13 cellular contexts compared by ENCODE assay signal in the genomic region with DNA sequence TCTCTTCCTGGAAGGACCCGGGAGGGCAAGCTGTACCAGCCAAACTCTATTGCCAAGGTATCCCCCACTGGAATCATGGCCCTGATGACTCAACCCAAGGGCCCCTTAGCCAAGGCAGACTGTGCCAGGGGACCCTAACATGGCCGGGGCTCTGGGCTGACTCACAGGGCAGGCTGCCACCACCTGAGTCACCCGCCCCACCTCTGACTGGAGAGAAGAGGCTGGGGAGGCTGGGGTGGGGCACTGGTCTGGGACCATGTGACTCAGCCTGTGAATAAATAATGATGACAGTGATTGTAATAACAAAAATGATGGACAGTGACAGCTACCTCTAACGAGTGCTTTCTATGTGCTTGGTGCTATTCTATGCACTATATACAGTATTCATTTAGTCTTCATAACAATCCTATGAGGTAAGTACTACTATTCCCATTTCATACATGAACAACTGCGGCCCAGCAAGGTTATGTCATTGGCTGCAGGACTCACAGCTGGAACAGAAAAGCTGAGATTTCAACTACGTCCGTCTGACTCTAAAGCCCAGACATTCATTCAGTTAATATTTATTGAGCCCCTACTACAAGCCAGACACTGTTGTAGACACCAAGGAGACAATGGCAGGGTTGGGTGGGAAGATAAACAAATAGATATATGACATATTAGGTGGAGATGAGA.
DNase-seq lines count a peak whose midpoint lies in the region; ATAC-seq, FAIRE-seq and TF ChIP-seq lines count a peak whose summit lies in the region.
"Had no signal": no experiment of that assay in that cellular context is flagged by ENCODE, and none has a peak within 500 bp of the region (broad histone marks: within the 10 kb centered on the region; RNA-seq: fewer than 3 reads in every experiment).

No MANE protein-coding gene starts in this region.

- H3K36me3 ChIP-seq in K562 (ENCODE audit: control insufficient read depth, insufficient read depth, low read length) (no peaks in the 10 kb centered on the region), keratinocyte (ENCODE audit: control insufficient read depth in 2 of 2, extremely low read depth in 1 of 2, insufficient read depth in 2 of 2, low read length in 2 of 2) (no peaks in the 10 kb centered on the region)

- no peaks in the 10 kb centered on the region for H3K9me1 ChIP-seq in K562 (ENCODE audit: control insufficient read depth, insufficient read depth, low read length)
- H3K9me1 ChIP-seq in keratinocyte (ENCODE audit: control insufficient read depth, extremely low read depth, insufficient read depth, low read length), result no peaks in the 10 kb centered on the region

- in situ Hi-C loops in K562 (cut with MboI), result no loop called here

- dilution Hi-C loops in keratinocyte (cut with MboI; ENCODE audit: extremely low pct_ligation_motif_present, low sequenced_read_pairs), result no loop called here

- no peaks in the 10 kb centered on the region; a peak in 1 of 5 replicates for H3K4me1 ChIP-seq in K562 (replicated peaks in 1 of 2; ENCODE audit: control insufficient read depth in 2 of 2, insufficient read depth in 2 of 2, low read length in 2 of 2)
- H3K4me1 ChIP-seq in keratinocyte (ENCODE audit: control insufficient read depth, extremely low read depth, insufficient read depth, low read length), result peaks cover 33% of the 10 kb centered on the region

- H3K9me3 ChIP-seq in K562 (replicated peaks; ENCODE audit: control insufficient read depth, insufficient read depth, low read depth, low read length), result no peaks in the 10 kb centered on the region
- H3K9me3 ChIP-seq in keratinocyte (ENCODE audit: control insufficient read depth, low read depth, low read length), result no peaks in the 10 kb centered on the region

- H3K79me2 ChIP-seq in K562 (ENCODE audit: control insufficient read depth, insufficient read depth, low read length) (no peaks in the 10 kb centered on the region), keratinocyte (ENCODE audit: control insufficient read depth, insufficient read depth, low read length) (no peaks in the 10 kb centered on the region)

- H3K4me2 ChIP-seq in K562 (ENCODE audit: insufficient read depth, low read length), result no peak overlapping the region
- peak overlapping the region; percentile 45 for H3K4me2 ChIP-seq in keratinocyte (ENCODE audit: control insufficient read depth, extremely low read depth, insufficient read depth, low read depth, low read length)

- TF ChIP-seq CTCF in K562 (IDR thresholded peaks at IDR 0.05 in 2 of 3, conservative IDR thresholded peaks at IDR 0.05 in 1 of 3; ENCODE audit: insufficient read depth in 2 of 3, low read depth in 1 of 3, low read length in 3 of 3), result no peak
- no peak for TF ChIP-seq CTCF in keratinocyte (optimal IDR thresholded peaks at IDR 0.05 in 1 of 3, IDR thresholded peaks at IDR 0.05 in 1 of 3, conservative IDR thresholded peaks at IDR 0.05 in 1 of 3; ENCODE audit: extremely low read depth in 1 of 3, insufficient read depth in 2 of 3, low read length in 3 of 3)
- no peak for TF ChIP-seq CTCF in type B pancreatic cell (conservative IDR thresholded peaks at IDR 0.05)

- peaks cover 8% of the 10 kb centered on the region for H3K4me1 Mint-ChIP-seq in type B pancreatic cell (ENCODE audit: unreplicated experiment)

- peak; percentile 33 for DNase-seq in NK-92 treated with Interleukin-12 subunit alpha and Interleukin-12 subunit beta, amount 100 ng/mL, for 24 hours (lab: John Stamatoyannopoulos, UW)
- DNase-seq in NK-92 (lab: John Stamatoyannopoulos, UW; ENCODE audit: unreplicated experiment), result no peak
- DNase-seq in K562 (ENCODE audit: extremely low read depth in 1 of 4, low spot score in 3 of 4), result no peak
- DNase-seq in keratinocyte (ENCODE audit: low read depth, low spot score), result peak; percentile 62
- no peak for DNase-seq in type B pancreatic cell (ENCODE audit: extremely low spot score, unreplicated experiment)
- DNase-seq in GDM1 (lab: John Stamatoyannopoulos, UW), result no peak
- DNase-seq: activated CD4-positive, alpha-beta T cell treated with anti-CD3 and anti-CD28 coated beads for 1 hour; NCI-H345; nephron progenitor cell; stimulated activated CD8-positive, alpha-beta memory T cell treated with anti-CD3 and anti-CD28 coated beads, Interleukin-4, amount 100 ng/mL, for 48 hours had no signal

- CTCF ChIA-PET in K562 (lab: Yijun Ruan, JAX; ENCODE audit: low intra/inter-chr PET ratio), result no interaction called here

- H3K27ac Mint-ChIP-seq in type B pancreatic cell, result peak overlapping the region; percentile 78
- H3K27ac Mint-ChIP-seq: dendritic cell treated with granulocyte-macrophage colony-stimulating factor and Interleukin-4, amounts not matched to agents 40 ng/mL and 50 ng/mL, for 4 days had no signal

- no peak for ATAC-seq in K562
- no peak for ATAC-seq in GM21381 (IDR thresholded peaks at IDR 0.05; ENCODE audit: unreplicated experiment)
- no peak for ATAC-seq in HG02610 (IDR thresholded peaks at IDR 0.05; ENCODE audit: unreplicated experiment)

- POLR2A ChIA-PET in K562 (lab: Yijun Ruan, JAX), result interaction anchor here (0.5 to 1.1 kb wide), 3 partner anchors 16 to 465 kb away, joined by 3 to 4 read pairs (median 3); no protein-coding TSS in a partner anchor

- H3K36me3 Mint-ChIP-seq in type B pancreatic cell, result no peaks in the 10 kb centered on the region

- TF ChIP-seq POLR2A in K562 (conservative IDR thresholded peaks at IDR 0.05), result no peak

- TF ChIP-seq RAD21 in K562 (CRISPR knock-in tag; conservative IDR thresholded peaks at IDR 0.05 in 1 of 2, IDR thresholded peaks at IDR 0.05 in 1 of 2), result no peak

- H3K27ac ChIP-seq in K562 (ENCODE audit: extremely low read depth, low read depth, low read length), result no peak overlapping the region
- peak overlapping the region; percentile 71 for H3K27ac ChIP-seq in keratinocyte (ENCODE audit: control insufficient read depth, insufficient read depth, low read length)

- BruUV-seq in K562 (replicated peaks; lab: Mats Ljungman, UMichigan), result no TSS peak

- peaks cover 8% of the 10 kb centered on the region for H3K9me3 Mint-ChIP-seq in type B pancreatic cell
- H3K9me3 Mint-ChIP-seq: dendritic cell treated with granulocyte-macrophage colony-stimulating factor and Interleukin-4, amounts not matched to agents 40 ng/mL and 50 ng/mL, for 4 days; nephron progenitor cell had no signal

- H2AFZ ChIP-seq in K562 (ENCODE audit: low read depth, low read length), result no peak overlapping the region
- H2AFZ ChIP-seq in keratinocyte (ENCODE audit: control insufficient read depth, low read length), result no peak overlapping the region

- WGBS in K562 (ENCODE audit: insufficient coverage, low coverage, missing lambda C conversion rate), result 48% methylated on average over 7 of the region's 7 CpGs

- no peak for TF ChIP-seq EP300 in K562 (IDR thresholded peaks at IDR 0.05; ENCODE audit: low read length)

- no peak for FAIRE-seq in K562 (lab: Jason Lieb, UNC)
- FAIRE-seq in keratinocyte (lab: Jason Lieb, UNC), result peak; percentile 9

- H4K20me1 ChIP-seq in K562 (replicated peaks; ENCODE audit: control insufficient read depth, insufficient read depth, low read length), result no peaks in the 10 kb centered on the region
- no peaks in the 10 kb centered on the region for H4K20me1 ChIP-seq in keratinocyte (ENCODE audit: control insufficient read depth, extremely low read depth, insufficient read depth, low read length)

- no peak overlapping the region for H3K4me3 Mint-ChIP-seq in type B pancreatic cell
- H3K4me3 Mint-ChIP-seq: dendritic cell treated with granulocyte-macrophage colony-stimulating factor and Interleukin-4, amounts not matched to agents 40 ng/mL and 50 ng/mL, for 4 days; nephron progenitor cell had no signal

- H3K27me3 ChIP-seq in K562 (ENCODE audit: control insufficient read depth in 2 of 2, insufficient read depth in 2 of 2, low read length in 2 of 2) (no peaks in the 10 kb centered on the region), keratinocyte (ENCODE audit: control insufficient read depth, extremely low read depth, insufficient read depth, low read length) (no peaks in the 10 kb centered on the region)

- intact Hi-C loops in K562 (cut with micrococcal nuclease), result no loop called here

- H3K9ac ChIP-seq in K562 (ENCODE audit: insufficient read depth in 1 of 2, low read depth in 2 of 2, low read length in 2 of 2), result no peak overlapping the region
- H3K9ac ChIP-seq in keratinocyte (ENCODE audit: control insufficient read depth, extremely low read depth, insufficient read depth, low read length), result no peak overlapping the region

- H3K27me3 Mint-ChIP-seq in type B pancreatic cell, result no peaks in the 10 kb centered on the region
- H3K27me3 Mint-ChIP-seq: dendritic cell treated with granulocyte-macrophage colony-stimulating factor and Interleukin-4, amounts not matched to agents 40 ng/mL and 50 ng/mL, for 4 days had no signal

- no peak overlapping the region for H3K4me3 ChIP-seq in K562
- H3K4me3 ChIP-seq in keratinocyte (ENCODE audit: control insufficient read depth in 2 of 3, extremely low read depth in 1 of 3, insufficient read depth in 2 of 3, low read depth in 1 of 3, low read length in 3 of 3), result no peak overlapping the region

TF ChIP-seq in K562, 482 proteins besides CTCF, POLR2A, EP300 and RAD21 (continues in another document):
- TF ChIP-seq, protein P1, sequence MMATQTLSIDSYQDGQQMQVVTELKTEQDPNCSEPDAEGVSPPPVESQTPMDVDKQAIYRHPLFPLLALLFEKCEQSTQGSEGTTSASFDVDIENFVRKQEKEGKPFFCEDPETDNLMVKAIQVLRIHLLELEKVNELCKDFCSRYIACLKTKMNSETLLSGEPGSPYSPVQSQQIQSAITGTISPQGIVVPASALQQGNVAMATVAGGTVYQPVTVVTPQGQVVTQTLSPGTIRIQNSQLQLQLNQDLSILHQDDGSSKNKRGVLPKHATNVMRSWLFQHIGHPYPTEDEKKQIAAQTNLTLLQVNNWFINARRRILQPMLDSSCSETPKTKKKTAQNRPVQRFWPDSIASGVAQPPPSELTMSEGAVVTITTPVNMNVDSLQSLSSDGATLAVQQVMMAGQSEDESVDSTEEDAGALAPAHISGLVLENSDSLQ (IDR thresholded peaks at IDR 0.05), result peak; percentile 43; the same call in 1 of the 2 replicates
- TF ChIP-seq JUND (IDR thresholded peaks at IDR 0.05; ENCODE audit: borderline replicate concordance, low read depth, low read length), result peak; percentile 23; the same call in 1 of the 2 replicates
- no peak for TF ChIP-seq JUND (tag; IDR thresholded peaks at IDR 0.05; ENCODE audit: borderline replicate concordance, low read depth, low read length)
- TF ChIP-seq CC2D1A (IDR thresholded peaks at IDR 0.05), result no peak
- TF ChIP-seq NR4A1 (CRISPR knock-in tag; IDR thresholded peaks at IDR 0.05), result no peak
- no peak for TF ChIP-seq NR4A1 (tag; IDR thresholded peaks at IDR 0.05)
- TF ChIP-seq FOSL1 (tag; conservative IDR thresholded peaks at IDR 0.05), result peak; percentile 67
- no peak for TF ChIP-seq ETV1 (tag; conservative IDR thresholded peaks at IDR 0.05; ENCODE audit: low read depth)
- TF ChIP-seq STAT5B (CRISPR knock-in tag; IDR thresholded peaks at IDR 0.05), result no peak

Comparison
In these comparisons a context has a peak if more than half of its experiments do, and no peak if none do; other contexts are left out.
1. DNase-seq: peak in NK-92 treated with Interleukin-12 subunit alpha and Interleukin-12 subunit beta, amount 100 ng/mL, for 24 hours (single experiment) and keratinocyte (single experiment); none in NK-92 (single experiment), K562 (0 of 4), type B pancreatic cell (single experiment) and GDM1 (single experiment).